ENCODE assay signal across 8 cellular contexts in the genomic region with DNA sequence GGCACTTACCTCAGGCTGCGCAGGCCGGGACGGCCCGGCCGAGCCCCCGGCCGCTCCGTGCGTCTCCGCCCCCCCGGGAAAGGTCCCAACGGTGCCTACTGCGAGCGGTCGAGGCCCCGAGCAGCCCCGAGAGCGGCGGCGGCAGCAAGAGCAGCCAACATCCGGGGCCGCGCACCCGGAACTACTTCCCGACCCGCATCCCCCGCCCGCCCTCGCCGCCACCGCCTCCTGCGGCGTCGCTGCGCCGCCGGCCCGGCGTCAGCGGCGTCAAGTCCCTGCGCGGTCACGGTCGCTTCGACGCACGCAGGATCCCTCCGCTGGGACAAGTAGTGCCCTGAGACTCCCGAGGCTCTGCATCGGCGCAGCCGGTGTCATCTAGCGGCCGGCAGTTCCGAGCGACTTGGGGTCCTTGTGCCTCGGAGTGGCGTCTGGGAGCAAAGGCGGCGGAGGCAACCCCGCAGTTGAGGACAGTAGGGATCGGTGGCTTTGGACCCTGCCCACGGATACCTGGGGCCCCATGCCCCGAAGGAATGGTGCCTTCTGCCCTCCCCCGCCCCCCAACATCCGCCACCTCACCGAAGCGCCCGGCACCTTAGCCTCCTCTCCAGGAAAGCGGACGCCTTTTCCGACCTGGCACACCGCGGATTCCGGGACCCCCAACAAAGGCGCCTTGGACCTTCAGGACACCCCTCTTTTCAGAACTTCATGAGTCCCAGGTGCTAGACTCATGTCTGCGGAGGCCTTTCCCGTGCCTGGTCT. TPM values are rescaled to one million over a fixed set of nuclear protein-coding genes. Genes with fewer than 3 reads are reported as not detected.
DNase-seq lines count a peak whose midpoint lies in the region; ATAC-seq lines count a peak whose summit lies in the region.

A gene (minus strand): TSS at position 186 of the 759 bp plus-strand sequence. CDS start 24,142 bp downstream, outside the sequence.

- peak; percentile 85 to 93 (median 88) for DNase-seq in CD8-positive, alpha-beta memory T cell
- DNase-seq in HT-29 (ENCODE audit: low spot score) (peak; percentile 94), mesendoderm (peak; percentile 99)
- peak; percentile 87 for DNase-seq in NK-92 treated with Interleukin-12 subunit alpha and Interleukin-12 subunit beta, amount 100 ng/mL, for 24 hours (lab: John Stamatoyannopoulos, UW)
- peak; percentile 86 to 93 (median 86) for DNase-seq in activated CD8-positive, alpha-beta memory T cell treated with anti-CD3 and anti-CD28 coated beads for 48 hours (ENCODE audit: low read depth in 2 of 3, low spot score in 2 of 3)
- DNase-seq in stimulated activated CD8-positive, alpha-beta memory T cell treated with anti-CD3 and anti-CD28 coated beads, Interleukin-12 subunit alpha, Interleukin-12 subunit beta, amount 100 ng/mL, for 4 hours (ENCODE audit: low read depth): peak; percentile 87

- no CpG with 5 or more reads among the region's 79 CpGs for WGBS in mesendoderm (ENCODE audit: extremely low coverage, insufficient coverage, low lambda C conversion rate)

- no peaks in the 10 kb centered on the region for H3K9me3 Mint-ChIP-seq in CD8-positive, alpha-beta memory T cell

- H3K27me3 ChIP-seq in CD8-positive, alpha-beta memory T cell (ENCODE audit: insufficient read depth, low read length, poor library complexity, severe bottlenecking): no peaks in the 10 kb centered on the region
- H3K27me3 ChIP-seq in endocrine pancreas (ENCODE audit: control insufficient read depth, insufficient read depth, low read length) (no peaks in the 10 kb centered on the region), mesendoderm (ENCODE audit: insufficient read depth, low read length, poor library complexity) (no peaks in the 10 kb centered on the region)

- ATAC-seq in GM19468 (IDR thresholded peaks at IDR 0.05; ENCODE audit: extremely low read depth, unreplicated experiment): peak; percentile 59

- POLR2A ChIA-PET in CD8-positive, alpha-beta memory T cell (lab: Charles Lee): interaction anchor here (0.8 kb wide), 1 partner anchor 15 kb away, joined by 3 read pairs; no protein-coding TSS in a partner anchor

- H3K27ac ChIP-seq in CD8-positive, alpha-beta memory T cell (ENCODE audit: low read depth, low read length): peak within 1 kb of the TSS; percentile 80
- peak within 1 kb of the TSS; percentile 97 for H3K27ac ChIP-seq in mesendoderm (ENCODE audit: low read depth, low read length)

- H3K79me2 ChIP-seq in mesendoderm (ENCODE audit: control insufficient read depth, insufficient read depth, low read length): peaks cover 41% of the 10 kb centered on the region

- H2BK120ac ChIP-seq in mesendoderm (ENCODE audit: low read depth, low read length): no peak within 1 kb of the TSS

- peak within 1 kb of the TSS; percentile 86 for H3K4me2 ChIP-seq in mesendoderm (ENCODE audit: low read length)

- no peaks in the 10 kb centered on the region for H3K27me3 Mint-ChIP-seq in CD8-positive, alpha-beta memory T cell

- H2BK15ac ChIP-seq in mesendoderm (replicated peaks; ENCODE audit: low read depth): no peak within 1 kb of the TSS

- H2BK5ac ChIP-seq in mesendoderm (ENCODE audit: low read length): peak within 1 kb of the TSS; percentile 87

- no peak within 1 kb of the TSS for H4K8ac ChIP-seq in mesendoderm (ENCODE audit: low read depth, low read length)

- H3K4me1 Mint-ChIP-seq in CD8-positive, alpha-beta memory T cell: peaks cover 46 to 56% (median 53%) of the 10 kb centered on the region in 3 donors

- CTCF ChIA-PET in CD8-positive, alpha-beta memory T cell (lab: Charles Lee): interaction anchor here (1.2 kb wide), 1 partner anchor 19 kb away, joined by 3 read pairs; no protein-coding TSS in a partner anchor

- H3K23ac ChIP-seq in mesendoderm (ENCODE audit: low read length): no peak within 1 kb of the TSS

- peak within 1 kb of the TSS; percentile 100 for H3K18ac ChIP-seq in mesendoderm (ENCODE audit: low read length)

- H3K4me3 Mint-ChIP-seq in CD8-positive, alpha-beta memory T cell: peak within 1 kb of the TSS; percentile 93 to 97 (median 96)

- H3K79me1 ChIP-seq in mesendoderm (ENCODE audit: low read length): peaks cover 2% of the 10 kb centered on the region

- H3K27ac Mint-ChIP-seq in CD8-positive, alpha-beta memory T cell: peak within 1 kb of the TSS; percentile 89 to 95 (median 94)

- H3K9me3 ChIP-seq in CD8-positive, alpha-beta memory T cell (ENCODE audit: low read length): no peaks in the 10 kb centered on the region
- H3K9me3 ChIP-seq in endocrine pancreas (ENCODE audit: control insufficient read depth, low read length): no peaks in the 10 kb centered on the region

- peak within 1 kb of the TSS; percentile 84 for H3K4ac ChIP-seq in mesendoderm (ENCODE audit: low read depth, low read length)

- peak within 1 kb of the TSS; percentile 94 for H3K4me3 ChIP-seq in CD8-positive, alpha-beta memory T cell (ENCODE audit: low read length)
- H3K4me3 ChIP-seq in endocrine pancreas (ENCODE audit: control insufficient read depth, insufficient read depth, low read length): peak within 1 kb of the TSS; percentile 95
- peak within 1 kb of the TSS; percentile 78 for H3K4me3 ChIP-seq in mesendoderm (ENCODE audit: low read length)

- peaks cover 32% of the 10 kb centered on the region for H3K4me1 ChIP-seq in CD8-positive, alpha-beta memory T cell (ENCODE audit: insufficient read depth, low read length)
- peaks cover 9% of the 10 kb centered on the region for H3K4me1 ChIP-seq in endocrine pancreas (ENCODE audit: control insufficient read depth, insufficient read depth, low read length)
- peaks cover 8% of the 10 kb centered on the region for H3K4me1 ChIP-seq in mesendoderm (ENCODE audit: control insufficient read depth, low read depth, low read length)

- H3K36me3 ChIP-seq in CD8-positive, alpha-beta memory T cell (ENCODE audit: insufficient read depth, low read length): no peaks in the 10 kb centered on the region
- H3K36me3 ChIP-seq in endocrine pancreas (ENCODE audit: control insufficient read depth, insufficient read depth, low read length): no peaks in the 10 kb centered on the region
- H3K36me3 ChIP-seq in mesendoderm (ENCODE audit: control insufficient read depth, insufficient read depth, low read length): no peaks in the 10 kb centered on the region

- peaks cover 0 to 15% (median 0%) of the 10 kb centered on the region in 3 donors for H3K36me3 Mint-ChIP-seq in CD8-positive, alpha-beta memory T cell

- H3K56ac ChIP-seq in mesendoderm (ENCODE audit: low read length): peak within 1 kb of the TSS; percentile 96

- no peak within 1 kb of the TSS for H2AK5ac ChIP-seq in mesendoderm (ENCODE audit: low read length)

- peak within 1 kb of the TSS; percentile 44 for H4K5ac ChIP-seq in mesendoderm (ENCODE audit: low read length)

- peak within 1 kb of the TSS; percentile 97 for H3K9ac ChIP-seq in endocrine pancreas (ENCODE audit: control insufficient read depth, insufficient read depth, low read length)
- H3K9ac ChIP-seq in mesendoderm (ENCODE audit: low read length): peak within 1 kb of the TSS; percentile 93

RNA-seq across cellular contexts. Expression of the gene that starts here (rescaled TPM):
- 10 to 100 TPM; 48.0 to 48.3 TPM for total RNA-seq in CD8-positive, alpha-beta memory T cell
- polyA plus RNA-seq in CD8-positive, alpha-beta memory T cell: 35.7 TPM
- 16.7 and 16.8 TPM in 2 replicates for total RNA-seq in HT-29 (2014; rRNA removed; shearing (Covaris generic))
- polyA plus RNA-seq in mesendoderm (2013, experiment 1 of 2): 32.4 TPM
- polyA plus RNA-seq in mesendoderm (2013, experiment 2 of 2): 33.7 TPM

Comparison
In these comparisons a context has a peak if more than half of its experiments do, and no peak if none do; other contexts are left out.
1. Peak in every context shown above with its lines: DNase-seq, ATAC-seq, H3K4me3 ChIP-seq and H3K27ac ChIP-seq.